33 cellular contexts compared by ENCODE assay signal in genomic region chr1:118868387-118868786, GRCh38.
DNase-seq lines count a peak whose midpoint lies in the region; ATAC-seq, FAIRE-seq and TF ChIP-seq lines count a peak whose summit lies in the region.
"Had no signal": no experiment of that assay in that cellular context is flagged by ENCODE, and none has a peak within 500 bp of the region (broad histone marks: within the 10 kb centered on the region; RNA-seq: fewer than 3 reads in every experiment).

No MANE protein-coding gene starts in this region.

- no peak for TF ChIP-seq POLR2A in K562 (conservative IDR thresholded peaks at IDR 0.05)

- TF ChIP-seq CTCF in HEK293 (tag by site-specific recombination; IDR thresholded peaks at IDR 0.05) (no peak), K562 (IDR thresholded peaks at IDR 0.05 in 2 of 3, conservative IDR thresholded peaks at IDR 0.05 in 1 of 3; ENCODE audit: insufficient read depth in 2 of 3, low read depth in 1 of 3, low read length in 3 of 3) (no peak)

- no peaks in the 10 kb centered on the region for H3K27me3 ChIP-seq in K562 (ENCODE audit: control insufficient read depth in 2 of 2, insufficient read depth in 2 of 2, low read length in 2 of 2)
- H3K27me3 ChIP-seq: BE2C; BLaER1; BLaER1 treated with 17β-estradiol and CSF1 and Interleukin-3, amounts not matched to agents 10 nM and 100 nM had no signal

- H2AFZ ChIP-seq in K562 (ENCODE audit: low read depth, low read length), result no peak overlapping the region

- no peak for FAIRE-seq in K562 (lab: Jason Lieb, UNC)
- FAIRE-seq: A204.1, A549, D721Med had no signal

- H3K9me1 ChIP-seq in K562 (ENCODE audit: control insufficient read depth, insufficient read depth, low read length), result no peaks in the 10 kb centered on the region

- 0% methylated on average over 2 of the region's 2 CpGs for WGBS in K562 (ENCODE audit: insufficient coverage, low coverage, missing lambda C conversion rate)

- H3K27ac ChIP-seq in HEK293 (ENCODE audit: extremely low read depth, low read depth, low read length) (no peak overlapping the region), K562 (ENCODE audit: extremely low read depth, low read depth, low read length) (no peak overlapping the region)
- H3K27ac ChIP-seq: 22Rv1; A549; BLaER1; BLaER1 treated with 17β-estradiol and CSF1 and Interleukin-3, amounts not matched to agents 10 nM and 100 nM; C4-2B had no signal

- DNase-seq in K562 (ENCODE audit: extremely low read depth in 1 of 4, low spot score in 3 of 4), result no peak
- no peak for DNase-seq in activated T-cell treated with anti-CD3 and anti-CD28 coated beads, Interleukin-2, amount 50 U/mL, for 24 hours
- DNase-seq: 8988T; ACHN; AML-193; BE2C; C1 segment of cervical spinal cord; Caco-2; Calu3; CD4-positive, alpha-beta memory T cell; CD4-positive, alpha-beta T cell; CD4-positive, CD25-positive, alpha-beta regulatory T cell; CD8-positive, alpha-beta memory T cell; CD8-positive, alpha-beta T cell; COR-L47; DMS 273 treated with DMSO at 0.1 percent for 48 hours; DMS153; DMS53; DMS79; DMS79 treated with DMSO at 0.1 percent for 48 hours; DND-41; EL had no signal

- no TSS peak for BruUV-seq in K562 (replicated peaks; lab: Mats Ljungman, UMichigan)

- peaks cover 6% of the 10 kb centered on the region for H3K9me3 Mint-ChIP-seq in activated T-cell treated with anti-CD3 and anti-CD28 coated beads, Interleukin-2, amount 50 U/mL, for 24 hours

- no peaks in the 10 kb centered on the region for H3K36me3 Mint-ChIP-seq in activated T-cell treated with anti-CD3 and anti-CD28 coated beads, Interleukin-2, amount 50 U/mL, for 24 hours (ENCODE audit: low read depth)
- H3K36me3 Mint-ChIP-seq: CD14-positive monocyte; CD4-positive, alpha-beta memory T cell; CD4-positive, CD25-positive, alpha-beta regulatory T cell; CD8-positive, alpha-beta memory T cell; CD8-positive, alpha-beta T cell had no signal

- H3K4me1 ChIP-seq in HEK293 (ENCODE audit: control insufficient read depth, insufficient read depth, low read length), result no peaks in the 10 kb centered on the region
- no peaks in the 10 kb centered on the region; a peak in 1 of 5 replicates for H3K4me1 ChIP-seq in K562 (replicated peaks in 1 of 2; ENCODE audit: control insufficient read depth in 2 of 2, insufficient read depth in 2 of 2, low read length in 2 of 2)
- H3K4me1 ChIP-seq: A549, BE2C, BLaER1, Caco-2 had no signal

- no peaks in the 10 kb centered on the region for H3K27me3 Mint-ChIP-seq in activated T-cell treated with anti-CD3 and anti-CD28 coated beads, Interleukin-2, amount 50 U/mL, for 24 hours
- H3K27me3 Mint-ChIP-seq: B cell; CD4-positive, alpha-beta memory T cell; CD4-positive, alpha-beta T cell; CD4-positive, CD25-positive, alpha-beta regulatory T cell; CD8-positive, alpha-beta memory T cell had no signal

- H3K79me2 ChIP-seq in K562 (ENCODE audit: control insufficient read depth, insufficient read depth, low read length), result no peaks in the 10 kb centered on the region

- CTCF ChIA-PET in HEK293 (lab: Yijun Ruan, JAX) (interaction anchor here (0.7 kb wide), 1 partner anchor 562 kb away, joined by 3 read pairs; no protein-coding TSS in a partner anchor), K562 (lab: Yijun Ruan, JAX; ENCODE audit: low intra/inter-chr PET ratio) (no interaction called here)

- TF ChIP-seq EP300 in K562 (IDR thresholded peaks at IDR 0.05; ENCODE audit: low read length), result no peak

- H4K20me1 ChIP-seq in K562 (replicated peaks; ENCODE audit: control insufficient read depth, insufficient read depth, low read length), result no peaks in the 10 kb centered on the region
- H4K20me1 ChIP-seq: BLaER1; BLaER1 treated with 17β-estradiol and CSF1 and Interleukin-3, amounts not matched to agents 10 nM and 100 nM had no signal

- ATAC-seq in K562 (no peak), GM18870 (IDR thresholded peaks at IDR 0.05; ENCODE audit: unreplicated experiment) (no peak)
- ATAC-seq: A549; CD8-positive, alpha-beta T cell had no signal

- no peak overlapping the region for H3K4me3 ChIP-seq in HEK293 (ENCODE audit: low read depth, low read length)
- no peak overlapping the region for H3K4me3 ChIP-seq in K562
- H3K4me3 ChIP-seq: A549; BLaER1; BLaER1 treated with 17β-estradiol and CSF1 and Interleukin-3, amounts not matched to agents 10 nM and 100 nM had no signal

- intact Hi-C loops in K562 (cut with micrococcal nuclease), result no loop called here

- in situ Hi-C loops in K562 (cut with MboI), result no loop called here

- H3K4me3 Mint-ChIP-seq in activated T-cell treated with anti-CD3 and anti-CD28 coated beads, Interleukin-2, amount 50 U/mL, for 24 hours, result no peak overlapping the region
- H3K4me3 Mint-ChIP-seq: B cell; CD14-positive monocyte; CD4-positive, alpha-beta memory T cell; CD4-positive, alpha-beta T cell; CD4-positive, CD25-positive, alpha-beta regulatory T cell; CD8-positive, alpha-beta memory T cell; CD8-positive, alpha-beta T cell had no signal

- H3K9me3 ChIP-seq in HEK293 (ENCODE audit: control insufficient read depth, insufficient read depth, low read depth, low read length) (no peaks in the 10 kb centered on the region), K562 (replicated peaks; ENCODE audit: control insufficient read depth, insufficient read depth, low read depth, low read length) (no peaks in the 10 kb centered on the region)
- H3K9me3 ChIP-seq: A549; BE2C; BLaER1; BLaER1 treated with 17β-estradiol and CSF1 and Interleukin-3, amounts not matched to agents 10 nM and 100 nM; Caco-2 had no signal

- H3K4me1 Mint-ChIP-seq in activated T-cell treated with anti-CD3 and anti-CD28 coated beads, Interleukin-2, amount 50 U/mL, for 24 hours (ENCODE audit: low read depth), result no peaks in the 10 kb centered on the region
- H3K4me1 Mint-ChIP-seq: CD14-positive monocyte; CD4-positive, alpha-beta memory T cell; CD4-positive, CD25-positive, alpha-beta regulatory T cell; CD8-positive, alpha-beta memory T cell had no signal

- no peak overlapping the region for H3K4me2 ChIP-seq in K562 (ENCODE audit: insufficient read depth, low read length)
- H3K4me2 ChIP-seq: A549; BLaER1; BLaER1 treated with 17β-estradiol and CSF1 and Interleukin-3, amounts not matched to agents 10 nM and 100 nM had no signal

- H3K9ac ChIP-seq in K562 (ENCODE audit: insufficient read depth in 1 of 2, low read depth in 2 of 2, low read length in 2 of 2), result no peak overlapping the region
- H3K9ac ChIP-seq: BLaER1; BLaER1 treated with 17β-estradiol and CSF1 and Interleukin-3, amounts not matched to agents 10 nM and 100 nM had no signal

- H3K36me3 ChIP-seq in HEK293 (ENCODE audit: control insufficient read depth in 2 of 2, insufficient read depth in 1 of 2, low read length in 2 of 2), result no peaks in the 10 kb centered on the region
- no peaks in the 10 kb centered on the region for H3K36me3 ChIP-seq in K562 (ENCODE audit: control insufficient read depth, insufficient read depth, low read length)
- H3K36me3 ChIP-seq: BE2C; BLaER1; BLaER1 treated with 17β-estradiol and CSF1 and Interleukin-3, amounts not matched to agents 10 nM and 100 nM had no signal

- no peak overlapping the region for H3K27ac Mint-ChIP-seq in activated T-cell treated with anti-CD3 and anti-CD28 coated beads, Interleukin-2, amount 50 U/mL, for 24 hours
- H3K27ac Mint-ChIP-seq: B cell; CD4-positive, alpha-beta memory T cell; CD4-positive, alpha-beta T cell; CD4-positive, CD25-positive, alpha-beta regulatory T cell; CD8-positive, alpha-beta memory T cell; CD8-positive, alpha-beta T cell had no signal

- POLR2A ChIA-PET in HEK293 (lab: Yijun Ruan, JAX) (no interaction called here), K562 (lab: Yijun Ruan, JAX) (no interaction called here)

- TF ChIP-seq RAD21 in K562 (CRISPR knock-in tag; conservative IDR thresholded peaks at IDR 0.05 in 1 of 2, IDR thresholded peaks at IDR 0.05 in 1 of 2), result no peak

TF ChIP-seq in K562, 482 proteins besides CTCF, POLR2A, EP300 and RAD21:
- peak; percentile 70 for TF ChIP-seq PRDM10 (IDR thresholded peaks at IDR 0.05; ENCODE audit: partially characterized antibody)
- no peak for TF ChIP-seq ELK1 (CRISPR knock-in tag; IDR thresholded peaks at IDR 0.05)

Comparison
In these comparisons a context has a peak if more than half of its experiments do, and no peak if none do; other contexts are left out.
1. Of the 44 proteins assayed by ChIP-seq in both K562 and HEK293: peak only in K562: none; only in HEK293: none; in both: PRDM10; in neither: 43.